In genomic region chr11:67281552-67282150, GRCh38 we compare ENCODE assay signal across 14 cellular contexts. TPM values are rescaled to one million over a fixed set of nuclear protein-coding genes. Genes with fewer than 3 reads are reported as not detected.
DNase-seq lines count a peak whose midpoint lies in the region; ATAC-seq and TF ChIP-seq lines count a peak whose summit lies in the region.
"Had no signal": no experiment of that assay in that cellular context is flagged by ENCODE, and none has a peak within 500 bp of the region (broad histone marks: within the 10 kb centered on the region; RNA-seq: fewer than 3 reads in every experiment).

No MANE protein-coding gene starts in this region.

- H3K27ac ChIP-seq in HL-60 (replicated peaks), result peak overlapping the region; percentile 100
- H3K27ac ChIP-seq in spleen, result peak overlapping the region; percentile 36 to 100 (median 97)
- H3K27ac ChIP-seq in foreskin keratinocyte, result no peak overlapping the region
- H3K27ac ChIP-seq: PC-9 had no signal

- intact Hi-C loops in spleen (cut with DNase I; ENCODE audit: low total_unique reads), result no loop called here

- H3K36me3 ChIP-seq in spleen, result peaks cover 7 to 96% (median 79%) of the 10 kb centered on the region in 6 donors

- no peaks in the 10 kb centered on the region for H3K27me3 ChIP-seq in HL-60 (ENCODE audit: insufficient read depth, poor library complexity, severe bottlenecking)
- H3K27me3 ChIP-seq in spleen (replicated peaks in 1 of 7), result no peaks in the 10 kb centered on the region
- H3K27me3 ChIP-seq in foreskin keratinocyte, result no peaks in the 10 kb centered on the region
- H3K27me3 ChIP-seq: adrenal gland had no signal

- WGBS in spleen, 5 donors, result 85 to 94% (median 87%) methylated on average over 13 to 27 of the region's 27 CpGs

- TF ChIP-seq POLR2A in spleen (IDR thresholded peaks at IDR 0.05), result no peak

- peak overlapping the region; percentile 23 for H3K27ac Mint-ChIP-seq in activated naive CD4-positive, alpha-beta T cell treated with anti-CD3 and anti-CD28 coated beads, Interleukin-2, amount 50 U/mL, for 24 hours
- H3K27ac Mint-ChIP-seq in central memory CD8-positive, alpha-beta T cell (ENCODE audit: low read depth), result peak overlapping the region; percentile 83

- no peak for ATAC-seq in central memory CD8-positive, alpha-beta T cell (replicated peaks; ENCODE audit: extremely low read depth, poor library complexity, severe bottlenecking)
- ATAC-seq in foreskin keratinocyte, result no peak
- ATAC-seq in HG03045 (IDR thresholded peaks at IDR 0.05; ENCODE audit: unreplicated experiment), result no peak

- H3K36me3 Mint-ChIP-seq in activated naive CD4-positive, alpha-beta T cell treated with anti-CD3 and anti-CD28 coated beads, Interleukin-2, amount 50 U/mL, for 24 hours, result peaks cover 5% of the 10 kb centered on the region
- H3K36me3 Mint-ChIP-seq in central memory CD8-positive, alpha-beta T cell (ENCODE audit: insufficient read depth), result peaks cover 76% of the 10 kb centered on the region

- H3K4me1 ChIP-seq in spleen, result peaks cover 69 to 100% (median 100%) of the 10 kb centered on the region in 6 donors
- no peaks in the 10 kb centered on the region for H3K4me1 ChIP-seq in foreskin keratinocyte

- DNase-seq in activated naive CD4-positive, alpha-beta T cell treated with anti-CD3 and anti-CD28 coated beads, Interleukin-2, amount 50 U/mL, for 16 hours, result no peak
- DNase-seq in HL-60 (ENCODE audit: low read depth in 1 of 2, low spot score in 1 of 2), result no peak
- DNase-seq in central memory CD8-positive, alpha-beta T cell (ENCODE audit: low spot score in 2 of 2), result no peak
- peak; percentile 76 for DNase-seq in spleen
- no peak for DNase-seq in DMS153 (lab: John Stamatoyannopoulos, UW)
- DNase-seq in foreskin keratinocyte, result no peak
- DNase-seq: ACHN, foreskin melanocyte, NCI-H69, PC-9 had no signal

- no peak overlapping the region for H3K4me3 ChIP-seq in HL-60 (replicated peaks; ENCODE audit: insufficient read depth, low read length)
- H3K4me3 ChIP-seq in spleen, result peak overlapping the region in 1 of 8 donors; percentile 81
- H3K4me3 ChIP-seq: adrenal gland, PC-9 had no signal

- no peaks in the 10 kb centered on the region for H3K9me3 Mint-ChIP-seq in activated naive CD4-positive, alpha-beta T cell treated with anti-CD3 and anti-CD28 coated beads, Interleukin-2, amount 50 U/mL, for 24 hours
- no peaks in the 10 kb centered on the region for H3K9me3 Mint-ChIP-seq in central memory CD8-positive, alpha-beta T cell
- H3K9me3 Mint-ChIP-seq: neural crest cell had no signal

- no peak overlapping the region for H3K4me3 Mint-ChIP-seq in activated naive CD4-positive, alpha-beta T cell treated with anti-CD3 and anti-CD28 coated beads, Interleukin-2, amount 50 U/mL, for 24 hours
- H3K4me3 Mint-ChIP-seq in central memory CD8-positive, alpha-beta T cell, result no peak overlapping the region

- peaks cover 40% of the 10 kb centered on the region for H3K4me1 Mint-ChIP-seq in activated naive CD4-positive, alpha-beta T cell treated with anti-CD3 and anti-CD28 coated beads, Interleukin-2, amount 50 U/mL, for 24 hours
- peaks cover 40% of the 10 kb centered on the region for H3K4me1 Mint-ChIP-seq in central memory CD8-positive, alpha-beta T cell

- no peaks in the 10 kb centered on the region for H3K9me3 ChIP-seq in spleen
- H3K9me3 ChIP-seq: adrenal gland had no signal

- TF ChIP-seq CTCF in HL-60 (IDR thresholded peaks at IDR 0.05; ENCODE audit: insufficient read depth, low read length) (no peak), spleen (IDR thresholded peaks at IDR 0.05 in 8 of 11, conservative IDR thresholded peaks at IDR 0.05 in 3 of 11) (no peak), foreskin keratinocyte (conservative IDR thresholded peaks at IDR 0.05) (no peak)

- no peaks in the 10 kb centered on the region for H3K27me3 Mint-ChIP-seq in activated naive CD4-positive, alpha-beta T cell treated with anti-CD3 and anti-CD28 coated beads, Interleukin-2, amount 50 U/mL, for 24 hours
- H3K27me3 Mint-ChIP-seq in central memory CD8-positive, alpha-beta T cell, result no peaks in the 10 kb centered on the region

RNA-seq across cellular contexts. Expression of gene ANKRD13D, which starts 7.5 kb away (rescaled TPM):
- 100 to 1,000 TPM in 5 of 7 donors, 10 to 100 TPM in 2; 67.3 to 151 (median 124) TPM for total RNA-seq in spleen
- 100 to 1,000 TPM in 2 of 3 donors, 10 to 100 TPM in 1; 65.2 to 138 (median 129) TPM for polyA plus RNA-seq in spleen
- 28.8 and 29.2 TPM in 2 replicates for total RNA-seq in foreskin keratinocyte
- 25.3 and 26.1 TPM in 2 replicates for polyA plus RNA-seq in foreskin keratinocyte

RNA-seq across cellular contexts. Expression of gene GRK2, which starts 15.4 kb away (rescaled TPM):
- total RNA-seq in spleen (100 to 1,000 TPM; 168 to 301 (median 263) TPM), foreskin keratinocyte (34.3 and 36.5 TPM in 2 replicates)
- polyA plus RNA-seq in spleen (100 to 1,000 TPM; 119 to 270 (median 192) TPM), foreskin keratinocyte (29.2 and 31.4 TPM in 2 replicates)

RNA-seq across cellular contexts. Expression of gene SSH3, which starts 21.7 kb away (rescaled TPM):
- total RNA-seq in spleen, result 10 to 100 TPM; 14.6 to 31.8 (median 22.9) TPM
- polyA plus RNA-seq in spleen, result 10 to 100 TPM in 1 of 3 donors, 1 to 10 TPM in 2; 4.3 to 11.1 (median 5.9) TPM
- total RNA-seq in foreskin keratinocyte, result 27.7 and 31.0 TPM in 2 replicates
- 27.8 and 30.2 TPM in 2 replicates for polyA plus RNA-seq in foreskin keratinocyte
